Comparison of ENCODE assay signal across 12 cellular contexts in genomic region chr15:80480909-80481308, GRCh38.
DNase-seq lines count a peak whose midpoint lies in the region; ATAC-seq and TF ChIP-seq lines count a peak whose summit lies in the region.
"Had no signal": no experiment of that assay in that cellular context is flagged by ENCODE, and none has a peak within 500 bp of the region (broad histone marks: within the 10 kb centered on the region; RNA-seq: fewer than 3 reads in every experiment).

No MANE protein-coding gene starts in this region.

- H3K27ac Mint-ChIP-seq in neural progenitor cell: peak overlapping the region; percentile 7
- H3K27ac Mint-ChIP-seq: CD4-positive, alpha-beta T cell; T-helper 2 cell treated with Interferon-gamma antibody and Interleukin-4, amounts not matched to agents 5 μg/mL and 100 μg/mL, for 36 hours had no signal

- H3K79me2 ChIP-seq in fibroblast of lung (ENCODE audit: control insufficient read depth, insufficient read depth, low read length) (no peaks in the 10 kb centered on the region), neural progenitor cell (ENCODE audit: low read depth) (no peaks in the 10 kb centered on the region)

- no peak overlapping the region for H3K4me3 Mint-ChIP-seq in neural progenitor cell
- H3K4me3 Mint-ChIP-seq: CD4-positive, alpha-beta T cell; T-helper 2 cell treated with Interferon-gamma antibody and Interleukin-4, amounts not matched to agents 5 μg/mL and 100 μg/mL, for 36 hours had no signal

- no peaks in the 10 kb centered on the region for H3K27me3 ChIP-seq in SJCRH30
- H3K27me3 ChIP-seq in fibroblast of lung (ENCODE audit: control insufficient read depth, insufficient read depth, low read length): no peaks in the 10 kb centered on the region
- H3K27me3 ChIP-seq in neural progenitor cell: no peaks in the 10 kb centered on the region

- TF ChIP-seq CTCF in fibroblast of lung (conservative IDR thresholded peaks at IDR 0.05 in 1 of 2, IDR thresholded peaks at IDR 0.05 in 1 of 2; ENCODE audit: low read depth in 1 of 2, low read length in 2 of 2): no peak
- TF ChIP-seq CTCF in neural progenitor cell (IDR thresholded peaks at IDR 0.05): no peak

- H3K9ac ChIP-seq in fibroblast of lung (ENCODE audit: insufficient read depth, low read length) (no peak overlapping the region), neural progenitor cell (no peak overlapping the region)

- no peak for ATAC-seq in GM19463 (IDR thresholded peaks at IDR 0.05; ENCODE audit: unreplicated experiment)

- H3K27me3 Mint-ChIP-seq in neural progenitor cell (ENCODE audit: insufficient read depth, low read depth): no peaks in the 10 kb centered on the region

- H3K4me1 ChIP-seq in SJCRH30 (peaks cover 6% of the 10 kb centered on the region; the same call in 1 of the 2 replicates), fibroblast of lung (ENCODE audit: control insufficient read depth, extremely low read depth, insufficient read depth, low read length) (peaks cover 58% of the 10 kb centered on the region), neural progenitor cell (no peaks in the 10 kb centered on the region)

- H3K4me3 ChIP-seq in SJCRH30: no peak overlapping the region
- peak overlapping the region in 1 of 4 experiments; percentile 15 for H3K4me3 ChIP-seq in fibroblast of lung (replicated peaks in 1 of 4; ENCODE audit: control extremely low read depth in 1 of 4, insufficient read depth in 1 of 4, low read depth in 3 of 4, low read length in 4 of 4)
- H3K4me3 ChIP-seq in neural progenitor cell: no peak overlapping the region

- H3K4me1 Mint-ChIP-seq in neural progenitor cell: peaks cover 5% of the 10 kb centered on the region

- DNase-seq in AG08395 (ENCODE audit: low spot score) (peak; percentile 94), SJCRH30 (peak; percentile 24 to 41), fibroblast of lung (ENCODE audit: low read depth in 2 of 2) (peak; percentile 62 to 99), neural progenitor cell (ENCODE audit: low spot score) (no peak), NCI-H748 treated with DMSO at 0.1 percent for 48 hours (lab: John Stamatoyannopoulos, UW) (no peak), MV-4-11 (lab: John Stamatoyannopoulos, UW) (no peak), NCI-H2196 (lab: John Stamatoyannopoulos, UW; ENCODE audit: unreplicated experiment) (no peak)
- DNase-seq: CD4-positive, alpha-beta T cell; NCI-H1436; stimulated activated CD4-positive, alpha-beta T cell treated with anti-CD3 and anti-CD28 coated beads, Interleukin-2, amount 100 ng/mL, for 24 hours had no signal

- H3K36me3 Mint-ChIP-seq in neural progenitor cell: peaks cover 33% of the 10 kb centered on the region

- peaks cover 5% of the 10 kb centered on the region for H3K9me3 Mint-ChIP-seq in neural progenitor cell

- H4K20me1 ChIP-seq in fibroblast of lung (ENCODE audit: control insufficient read depth, extremely low read depth, insufficient read depth, low read length) (no peaks in the 10 kb centered on the region), neural progenitor cell (ENCODE audit: low read depth) (no peaks in the 10 kb centered on the region)

- H2AFZ ChIP-seq in fibroblast of lung (ENCODE audit: low read length): no peak overlapping the region
- H2AFZ ChIP-seq in neural progenitor cell (replicated peaks): no peak overlapping the region

- H3F3A ChIP-seq in neural progenitor cell (ENCODE audit: low read depth): no peaks in the 10 kb centered on the region

- H3K4me2 ChIP-seq in fibroblast of lung (ENCODE audit: extremely low read depth, insufficient read depth, low read length) (peak overlapping the region; percentile 2), neural progenitor cell (no peak overlapping the region)

- H3K27ac ChIP-seq in SJCRH30 (peak overlapping the region; percentile 41), fibroblast of lung (ENCODE audit: insufficient read depth, low read length) (peak overlapping the region; percentile 64), neural progenitor cell (no peak overlapping the region)

- H3K36me3 ChIP-seq in SJCRH30: no peaks in the 10 kb centered on the region
- no peaks in the 10 kb centered on the region for H3K36me3 ChIP-seq in fibroblast of lung (ENCODE audit: control insufficient read depth, insufficient read depth, low read length)
- H3K36me3 ChIP-seq in neural progenitor cell: no peaks in the 10 kb centered on the region

- H3K9me3 ChIP-seq in SJCRH30 (replicated peaks): no peaks in the 10 kb centered on the region
- H3K9me3 ChIP-seq in fibroblast of lung (ENCODE audit: control insufficient read depth, insufficient read depth, low read depth, low read length): no peaks in the 10 kb centered on the region
- no peaks in the 10 kb centered on the region for H3K9me3 ChIP-seq in neural progenitor cell (ENCODE audit: low read depth)

Comparison
In these comparisons a context has a peak if more than half of its experiments do, and no peak if none do; other contexts are left out.
1. DNase-seq: peak in AG08395 (single experiment), SJCRH30 (2 of 2) and fibroblast of lung (2 of 2); none in neural progenitor cell (single experiment), NCI-H748 treated with DMSO at 0.1 percent for 48 hours (single experiment), MV-4-11 (single experiment) and NCI-H2196 (single experiment).